Comparison of ENCODE assay signal across 13 cellular contexts in the genomic region with DNA sequence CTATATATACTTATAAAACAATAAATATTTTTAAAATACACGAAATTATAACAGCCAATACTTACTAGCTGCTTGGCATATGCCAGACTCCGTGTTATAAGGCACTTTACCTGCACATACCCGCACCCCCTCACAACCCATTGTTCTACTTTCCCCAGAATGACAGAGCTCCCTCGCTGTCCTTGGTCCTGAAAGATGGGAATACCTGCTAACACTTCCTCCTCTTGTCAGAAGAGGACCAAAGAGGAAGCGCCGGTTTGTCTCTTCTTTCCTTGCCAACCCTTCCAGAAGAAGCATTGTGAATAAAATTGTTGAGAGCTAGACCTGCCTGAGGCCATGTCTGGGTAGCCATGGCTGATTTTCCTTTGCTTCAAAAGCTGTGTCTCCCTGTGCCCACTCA.
DNase-seq lines count a peak whose midpoint lies in the region; ATAC-seq and TF ChIP-seq lines count a peak whose summit lies in the region.
"Had no signal": no experiment of that assay in that cellular context is flagged by ENCODE, and none has a peak within 500 bp of the region (broad histone marks: within the 10 kb centered on the region; RNA-seq: fewer than 3 reads in every experiment).

No MANE protein-coding gene starts in this region.

- no peak for TF ChIP-seq CTCF in GM23338 (conservative IDR thresholded peaks at IDR 0.05; ENCODE audit: low read depth in 2 of 2)

- H3K27me3 Mint-ChIP-seq in GM23338 (ENCODE audit: insufficient read depth, low read depth, poor library complexity) = no peaks in the 10 kb centered on the region
- H3K27me3 Mint-ChIP-seq: IgD-negative memory B cell had no signal

- H3K4me3 ChIP-seq in GM23338 (no peak overlapping the region), SK-N-MC (no peak overlapping the region)
- H3K4me3 ChIP-seq: gastroesophageal sphincter, left lung, thoracic aorta had no signal

- DNase-seq in GM23338 (ENCODE audit: low spot score) (peak; percentile 1), Kasumi-1 (lab: John Stamatoyannopoulos, UW) (peak; percentile 0 to 13), SK-N-MC (ENCODE audit: low read depth, low spot score) (peak; percentile 1), left kidney (ENCODE audit: low read depth, low spot score) (peak; percentile 90), NCI-H187 treated with DMSO at 0.1 percent for 48 hours (lab: John Stamatoyannopoulos, UW) (no peak), left ventricle myocardium superior (no peak), posterior cingulate gyrus (no peak)
- DNase-seq in activated CD4-positive, CD25-positive, alpha-beta regulatory T cell (lab: John Stamatoyannopoulos, UW) = no peak
- DNase-seq: amygdala, left lung had no signal

- H3K4me3 Mint-ChIP-seq in GM23338 = no peak overlapping the region
- H3K4me3 Mint-ChIP-seq: IgD-negative memory B cell had no signal

- H3K9me2 ChIP-seq in GM23338 (ENCODE audit: insufficient read depth) = no peaks in the 10 kb centered on the region

- H3K4me1 ChIP-seq in GM23338 (ENCODE audit: insufficient read depth) = no peaks in the 10 kb centered on the region
- H3K4me1 ChIP-seq: gastroesophageal sphincter, left lung had no signal

- H2AFZ ChIP-seq in GM23338 = no peak overlapping the region

- peaks cover 90% of the 10 kb centered on the region for H3K9me3 Mint-ChIP-seq in GM23338

- H3K4me1 Mint-ChIP-seq in GM23338 = no peaks in the 10 kb centered on the region
- H3K4me1 Mint-ChIP-seq: IgD-negative memory B cell had no signal

- intact Hi-C loops in left ventricle myocardium superior (cut with micrococcal nuclease) = no loop called here
- intact Hi-C loops in posterior cingulate gyrus (cut with DNase I) = no loop called here

- H3K79me2 ChIP-seq in GM23338 (replicated peaks; ENCODE audit: insufficient read depth) = no peaks in the 10 kb centered on the region

- H3K9me3 ChIP-seq in SK-N-MC (ENCODE audit: low read depth, low read length) = no peaks in the 10 kb centered on the region
- H3K9me3 ChIP-seq: gastroesophageal sphincter, left lung, thoracic aorta had no signal

- H3K9ac ChIP-seq in SK-N-MC (ENCODE audit: insufficient read length) = no peak overlapping the region

- no peaks in the 10 kb centered on the region for H3K27me3 ChIP-seq in GM23338 (ENCODE audit: insufficient read depth)

- ATAC-seq in GM23338 (peak; percentile 31; the same call in 2 of the 3 replicates), left ventricle myocardium superior (no peak)
- ATAC-seq: gastroesophageal sphincter, left lung had no signal

- no peaks in the 10 kb centered on the region for H4K20me1 ChIP-seq in GM23338 (replicated peaks; ENCODE audit: insufficient read depth)

- no peak overlapping the region for H3K27ac Mint-ChIP-seq in GM23338
- H3K27ac Mint-ChIP-seq: IgD-negative memory B cell had no signal

- H3K4me2 ChIP-seq in GM23338 = no peak overlapping the region

- H3F3A ChIP-seq in GM23338 (replicated peaks; ENCODE audit: low read depth) = no peaks in the 10 kb centered on the region

- H3K36me3 ChIP-seq in GM23338 (ENCODE audit: insufficient read depth) (peaks cover 9% of the 10 kb centered on the region; the same call in 1 of the 2 replicates), SK-N-MC (ENCODE audit: insufficient read depth, low read length) (no peaks in the 10 kb centered on the region)
- H3K36me3 ChIP-seq: gastroesophageal sphincter, left lung, thoracic aorta had no signal

- H3K27ac ChIP-seq in GM23338 (ENCODE audit: low read depth) (no peak overlapping the region), SK-N-MC (no peak overlapping the region)
- H3K27ac ChIP-seq: gastroesophageal sphincter, left lung, thoracic aorta had no signal

- H3K36me3 Mint-ChIP-seq in GM23338 (ENCODE audit: low read depth) = peaks cover 11% of the 10 kb centered on the region; the same call in 2 of the 3 replicates
- H3K36me3 Mint-ChIP-seq: IgD-negative memory B cell had no signal

TF ChIP-seq in GM23338, 12 proteins besides CTCF, POLR2A, EP300 and RAD21 (continues in another document):
- TF ChIP-seq STAT1 (IDR thresholded peaks at IDR 0.05; ENCODE audit: unreplicated experiment) = no peak
- no peak for TF ChIP-seq CREB1 (CRISPR knock-in tag; IDR thresholded peaks at IDR 0.05; ENCODE audit: low read depth)
- TF ChIP-seq NANOG (IDR thresholded peaks at IDR 0.05; ENCODE audit: borderline replicate concordance) = no peak
- TF ChIP-seq POLR2AphosphoS5 (IDR thresholded peaks at IDR 0.05; ENCODE audit: low read depth) = no peak
- TF ChIP-seq ZNF331 (CRISPR knock-in tag; IDR thresholded peaks at IDR 0.05; ENCODE audit: low read depth) = no peak
- TF ChIP-seq, protein P1, sequence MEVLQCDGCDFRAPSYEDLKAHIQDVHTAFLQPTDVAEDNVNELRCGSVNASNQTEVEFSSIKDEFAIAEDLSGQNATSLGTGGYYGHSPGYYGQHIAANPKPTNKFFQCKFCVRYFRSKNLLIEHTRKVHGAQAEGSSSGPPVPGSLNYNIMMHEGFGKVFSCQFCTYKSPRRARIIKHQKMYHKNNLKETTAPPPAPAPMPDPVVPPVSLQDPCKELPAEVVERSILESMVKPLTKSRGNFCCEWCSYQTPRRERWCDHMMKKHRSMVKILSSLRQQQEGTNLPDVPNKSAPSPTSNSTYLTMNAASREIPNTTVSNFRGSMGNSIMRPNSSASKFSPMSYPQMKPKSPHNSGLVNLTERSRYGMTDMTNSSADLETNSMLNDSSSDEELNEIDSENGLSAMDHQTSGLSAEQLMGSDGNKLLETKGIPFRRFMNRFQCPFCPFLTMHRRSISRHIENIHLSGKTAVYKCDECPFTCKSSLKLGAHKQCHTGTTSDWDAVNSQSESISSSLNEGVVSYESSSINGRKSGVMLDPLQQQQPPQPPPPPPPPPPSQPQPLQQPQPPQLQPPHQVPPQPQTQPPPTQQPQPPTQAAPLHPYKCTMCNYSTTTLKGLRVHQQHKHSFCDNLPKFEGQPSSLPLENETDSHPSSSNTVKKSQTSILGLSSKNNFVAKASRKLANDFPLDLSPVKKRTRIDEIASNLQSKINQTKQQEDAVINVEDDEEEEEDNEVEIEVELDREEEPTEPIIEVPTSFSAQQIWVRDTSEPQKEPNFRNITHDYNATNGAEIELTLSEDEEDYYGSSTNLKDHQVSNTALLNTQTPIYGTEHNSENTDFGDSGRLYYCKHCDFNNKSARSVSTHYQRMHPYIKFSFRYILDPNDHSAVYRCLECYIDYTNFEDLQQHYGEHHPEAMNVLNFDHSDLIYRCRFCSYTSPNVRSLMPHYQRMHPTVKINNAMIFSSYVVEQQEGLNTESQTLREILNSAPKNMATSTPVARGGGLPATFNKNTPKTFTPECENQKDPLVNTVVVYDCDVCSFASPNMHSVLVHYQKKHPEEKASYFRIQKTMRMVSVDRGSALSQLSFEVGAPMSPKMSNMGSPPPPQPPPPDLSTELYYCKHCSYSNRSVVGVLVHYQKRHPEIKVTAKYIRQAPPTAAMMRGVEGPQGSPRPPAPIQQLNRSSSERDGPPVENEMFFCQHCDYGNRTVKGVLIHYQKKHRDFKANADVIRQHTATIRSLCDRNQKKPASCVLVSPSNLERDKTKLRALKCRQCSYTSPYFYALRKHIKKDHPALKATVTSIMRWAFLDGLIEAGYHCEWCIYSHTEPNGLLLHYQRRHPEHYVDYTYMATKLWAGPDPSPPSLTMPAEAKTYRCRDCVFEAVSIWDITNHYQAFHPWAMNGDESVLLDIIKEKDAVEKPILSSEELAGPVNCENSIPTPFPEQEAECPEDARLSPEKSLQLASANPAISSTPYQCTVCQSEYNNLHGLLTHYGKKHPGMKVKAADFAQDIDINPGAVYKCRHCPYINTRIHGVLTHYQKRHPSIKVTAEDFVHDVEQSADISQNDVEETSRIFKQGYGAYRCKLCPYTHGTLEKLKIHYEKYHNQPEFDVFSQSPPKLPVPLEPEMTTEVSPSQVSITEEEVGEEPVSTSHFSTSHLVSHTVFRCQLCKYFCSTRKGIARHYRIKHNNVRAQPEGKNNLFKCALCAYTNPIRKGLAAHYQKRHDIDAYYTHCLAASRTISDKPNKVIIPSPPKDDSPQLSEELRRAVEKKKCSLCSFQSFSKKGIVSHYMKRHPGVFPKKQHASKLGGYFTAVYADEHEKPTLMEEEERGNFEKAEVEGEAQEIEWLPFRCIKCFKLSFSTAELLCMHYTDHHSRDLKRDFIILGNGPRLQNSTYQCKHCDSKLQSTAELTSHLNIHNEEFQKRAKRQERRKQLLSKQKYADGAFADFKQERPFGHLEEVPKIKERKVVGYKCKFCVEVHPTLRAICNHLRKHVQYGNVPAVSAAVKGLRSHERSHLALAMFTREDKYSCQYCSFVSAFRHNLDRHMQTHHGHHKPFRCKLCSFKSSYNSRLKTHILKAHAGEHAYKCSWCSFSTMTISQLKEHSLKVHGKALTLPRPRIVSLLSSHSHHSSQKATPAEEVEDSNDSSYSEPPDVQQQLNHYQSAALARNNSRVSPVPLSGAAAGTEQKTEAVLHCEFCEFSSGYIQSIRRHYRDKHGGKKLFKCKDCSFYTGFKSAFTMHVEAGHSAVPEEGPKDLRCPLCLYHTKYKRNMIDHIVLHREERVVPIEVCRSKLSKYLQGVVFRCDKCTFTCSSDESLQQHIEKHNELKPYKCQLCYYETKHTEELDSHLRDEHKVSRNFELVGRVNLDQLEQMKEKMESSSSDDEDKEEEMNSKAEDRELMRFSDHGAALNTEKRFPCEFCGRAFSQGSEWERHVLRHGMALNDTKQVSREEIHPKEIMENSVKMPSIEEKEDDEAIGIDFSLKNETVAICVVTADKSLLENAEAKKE (CRISPR knock-in tag; IDR thresholded peaks at IDR 0.05) = no peak
- no peak for TF ChIP-seq JUNB (IDR thresholded peaks at IDR 0.05; ENCODE audit: unreplicated experiment)

Comparison
In these comparisons a context has a peak if more than half of its experiments do, and no peak if none do; other contexts are left out.
1. DNase-seq: peak in GM23338 (single experiment), Kasumi-1 (2 of 2), SK-N-MC (single experiment) and left kidney (single experiment); none in NCI-H187 treated with DMSO at 0.1 percent for 48 hours (single experiment), activated CD4-positive, CD25-positive, alpha-beta regulatory T cell (0 of 4), left ventricle myocardium superior (single experiment) and posterior cingulate gyrus (0 of 10).